In the genomic region with DNA sequence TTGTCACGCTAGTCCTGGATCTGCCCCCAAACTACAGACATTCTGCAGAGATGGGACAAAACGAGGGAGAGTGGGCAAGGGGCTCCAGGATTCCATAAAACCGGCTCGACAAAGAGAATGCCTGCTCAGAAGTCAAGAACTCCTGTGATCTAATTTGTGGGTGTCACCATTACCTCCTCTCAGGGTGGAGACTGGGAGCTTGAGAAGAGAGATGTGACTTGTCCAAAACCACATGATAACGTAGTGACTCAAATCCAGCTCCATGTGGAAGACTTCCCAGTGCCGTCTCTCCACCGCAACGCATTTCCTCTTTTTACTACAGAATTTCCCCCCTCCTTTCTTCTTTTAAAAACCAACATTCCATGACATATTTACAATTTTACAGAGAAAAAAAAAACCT, we compare ENCODE assay signal across 9 cellular contexts. TPM values are rescaled to one million over a fixed set of nuclear protein-coding genes. Genes with fewer than 3 reads are reported as not detected.
DNase-seq lines count a peak whose midpoint lies in the region; ATAC-seq and TF ChIP-seq lines count a peak whose summit lies in the region.
"Had no signal": no experiment of that assay in that cellular context is flagged by ENCODE, and none has a peak within 500 bp of the region (broad histone marks: within the 10 kb centered on the region; RNA-seq: fewer than 3 reads in every experiment).

No MANE protein-coding gene starts in this region.

- 0 out of 22 replicates have a peak overlapping the region, but pooled peaks of 1 of the 11 experiments have one; percentile 11 for H3K9ac ChIP-seq in BLaER1 treated with 17β-estradiol and CSF1 and Interleukin-3, amounts not matched to agents 10 nM and 100 nM
- no peak overlapping the region for H3K9ac ChIP-seq in IMR-90 (ENCODE audit: low read depth, low read length)

- peaks cover 56% of the 10 kb centered on the region for H3K9me1 ChIP-seq in IMR-90 (ENCODE audit: insufficient read depth, low read length)

- H2AK9ac ChIP-seq in IMR-90 (replicated peaks; ENCODE audit: low read depth, low read length, poor library complexity) = peak overlapping the region; percentile 60

- H2BK20ac ChIP-seq in IMR-90 (ENCODE audit: low read depth, low read length) = no peak overlapping the region

- peaks cover 0 to 31% (median 6%) of the 10 kb centered on the region in 11 experiments; a peak in 9 of 22 replicates for H3K36me3 ChIP-seq in BLaER1 treated with 17β-estradiol and CSF1 and Interleukin-3, amounts not matched to agents 10 nM and 100 nM
- no peaks in the 10 kb centered on the region for H3K36me3 ChIP-seq in IMR-90 (ENCODE audit: control insufficient read depth, insufficient read depth, low read length)

- peak overlapping the region; percentile 17; the same call in 1 of the 2 replicates for H2BK120ac ChIP-seq in IMR-90 (ENCODE audit: low read depth, low read length)

- peaks cover 0 to 43% (median 6%) of the 10 kb centered on the region in 11 experiments; a peak in 9 of 22 replicates for H4K20me1 ChIP-seq in BLaER1 treated with 17β-estradiol and CSF1 and Interleukin-3, amounts not matched to agents 10 nM and 100 nM
- peaks cover 53% of the 10 kb centered on the region for H4K20me1 ChIP-seq in IMR-90 (ENCODE audit: insufficient read depth, low read length)

- no peak for TF ChIP-seq RAD21 in IMR-90 (IDR thresholded peaks at IDR 0.05; ENCODE audit: low read length)

- peak overlapping the region in 1 of 2 experiments; percentile 75; a peak in 1 of 4 replicates for H4K8ac ChIP-seq in IMR-90 (ENCODE audit: low read depth in 2 of 2, low read length in 2 of 2)

- DNase-seq in IMR-90 (peak; percentile 92), astrocyte of the hippocampus (ENCODE audit: low read depth, low spot score) (peak; percentile 70), left lobe of liver (ENCODE audit: low spot score) (peak; percentile 21), NCI-H1105 treated with DMSO at 0.1 percent for 48 hours (lab: John Stamatoyannopoulos, UW) (no peak), NCI-H510A (lab: John Stamatoyannopoulos, UW) (no peak), GM10248 (ENCODE audit: extremely low spot score) (no peak)

- peak overlapping the region; percentile 61; the same call in 1 of the 2 replicates for H3K4ac ChIP-seq in IMR-90 (ENCODE audit: low read depth, low read length)

- H3K9me3 ChIP-seq in BLaER1 treated with 17β-estradiol and CSF1 and Interleukin-3, amounts not matched to agents 10 nM and 100 nM (replicated peaks in 1 of 11) = no peaks in the 10 kb centered on the region
- H3K9me3 ChIP-seq in IMR-90 (ENCODE audit: control insufficient read depth, insufficient read depth, low read length) = no peaks in the 10 kb centered on the region

- 0 out of 2 replicates have a peak overlapping the region, but pooled peaks have one; percentile 28 for H3K23ac ChIP-seq in IMR-90 (ENCODE audit: low read depth, low read length)

- peaks cover 13 to 92% (median 50%) of the 10 kb centered on the region in 10 experiments; a peak in 19 of 20 replicates for H3K4me1 ChIP-seq in BLaER1 treated with 17β-estradiol and CSF1 and Interleukin-3, amounts not matched to agents 10 nM and 100 nM
- H3K4me1 ChIP-seq in IMR-90 (ENCODE audit: control insufficient read depth, insufficient read depth, low read length) = peaks cover 30% of the 10 kb centered on the region

- CTCF ChIA-PET in IMR-90 (lab: Yijun Ruan, JAX) (interaction anchor here (0.5 to 0.7 kb wide), 2 partner anchors 144 to 184 kb away, joined by 5 read pairs; no protein-coding TSS in a partner anchor), GM10248 (lab: Yijun Ruan, JAX) (interaction anchor here (0.8 to 1.5 kb wide), 3 partner anchors 8 to 140 kb away, joined by 3 to 4 read pairs (median 3); no protein-coding TSS in a partner anchor)

- WGBS in IMR-90 (ENCODE audit: extremely low coverage in 2 of 2, insufficient read length in 1 of 2), 2 experiments = 70% methylated on average over 2 of the region's 8 CpGs; no CpG with 5 or more reads in 1 of the 2 experiments

- H2BK5ac ChIP-seq in IMR-90 (ENCODE audit: low read depth, low read length, poor library complexity, severe bottlenecking) = peak overlapping the region; percentile 10

- no peak for TF ChIP-seq POLR2A in IMR-90 (IDR thresholded peaks at IDR 0.05; ENCODE audit: low read depth, low read length)

- no peak overlapping the region; the same call in 1 of the 2 replicates for H2AK5ac ChIP-seq in IMR-90 (ENCODE audit: low read depth, low read length)

- H3K79me1 ChIP-seq in IMR-90 (ENCODE audit: low read depth in 1 of 2, low read length in 2 of 2) = peaks cover 61 to 81% of the 10 kb centered on the region in 2 experiments

- TF ChIP-seq CTCF in IMR-90 (conservative IDR thresholded peaks at IDR 0.05; ENCODE audit: low read depth, low read length) (no peak), GM10248 (IDR thresholded peaks at IDR 0.05; ENCODE audit: control extremely low read depth, extremely low read depth, low read depth, missing control alignments) (no peak)

- no peak overlapping the region for H4K91ac ChIP-seq in IMR-90 (ENCODE audit: insufficient read depth, low read depth, low read length)

- no TSS peak for BruUV-seq in IMR-90 (replicated peaks; lab: Mats Ljungman, UMichigan)

- peak overlapping the region in 6 of 11 experiments; percentile 27 to 92 (median 75); a peak in 11 of 22 replicates for H3K4me2 ChIP-seq in BLaER1 treated with 17β-estradiol and CSF1 and Interleukin-3, amounts not matched to agents 10 nM and 100 nM
- H3K4me2 ChIP-seq in IMR-90 (ENCODE audit: low read depth, low read length) = no peak overlapping the region; the same call in 1 of the 2 replicates

- no peak overlapping the region for H3K56ac ChIP-seq in IMR-90 (ENCODE audit: extremely low read depth, insufficient read depth, low read length)

- no peak overlapping the region for H4K5ac ChIP-seq in IMR-90 (ENCODE audit: low read depth, low read length)

- peak; percentile 46 for ATAC-seq in IMR-90 (ENCODE audit: low read depth)
- no peak for ATAC-seq in left lobe of liver
- no peak for ATAC-seq in GM21737 (IDR thresholded peaks at IDR 0.05; ENCODE audit: unreplicated experiment)
- ATAC-seq: Panc1 had no signal

- H3K27ac ChIP-seq in BLaER1 treated with 17β-estradiol and CSF1 and Interleukin-3, amounts not matched to agents 10 nM and 100 nM = peak overlapping the region in 4 of 11 experiments; percentile 27 to 42 (median 36); a peak in 6 of 22 replicates
- 0 out of 2 replicates have a peak overlapping the region, but pooled peaks have one; percentile 7 for H3K27ac ChIP-seq in IMR-90 (ENCODE audit: insufficient read depth, low read length)

- H3K18ac ChIP-seq in IMR-90 (ENCODE audit: low read depth, low read length) = no peak overlapping the region

- intact Hi-C loops in IMR-90 (cut with micrococcal nuclease) = no loop called here

- H3K27me3 ChIP-seq in BLaER1 treated with 17β-estradiol and CSF1 and Interleukin-3, amounts not matched to agents 10 nM and 100 nM = no peaks in the 10 kb centered on the region
- H3K27me3 ChIP-seq in IMR-90 (ENCODE audit: control insufficient read depth, insufficient read depth, low read length) = no peaks in the 10 kb centered on the region

- peak overlapping the region; percentile 78; the same call in 1 of the 2 replicates for H3K14ac ChIP-seq in IMR-90 (replicated peaks; ENCODE audit: low read depth, low read length)

- peak overlapping the region; percentile 54 for H2AFZ ChIP-seq in IMR-90 (replicated peaks; ENCODE audit: low read length, poor library complexity)

- H3K4me3 ChIP-seq in BLaER1 treated with 17β-estradiol and CSF1 and Interleukin-3, amounts not matched to agents 10 nM and 100 nM = no peak overlapping the region
- H3K4me3 ChIP-seq in IMR-90 (ENCODE audit: insufficient read depth, low read depth, low read length) = no peak overlapping the region

- dilution Hi-C loops in IMR-90 (cut with HindIII; ENCODE audit: low sequenced_read_pairs, unreplicated experiment) = no loop called here

- in situ Hi-C loops in IMR-90 (cut with MboI; ENCODE audit: low sequenced_read_pairs) = no loop called here

- POLR2A ChIA-PET in IMR-90 (lab: Charles Lee; ENCODE audit: unreplicated experiment) (interaction anchor here (0.7 kb wide), 1 partner anchor 37 kb away, joined by 6 read pairs; no protein-coding TSS in a partner anchor), GM10248 (lab: Yijun Ruan, JAX) (no interaction called here)

- peak overlapping the region; percentile 73; the same call in 1 of the 3 replicates for H2BK15ac ChIP-seq in IMR-90 (ENCODE audit: low read depth, low read length)

TF ChIP-seq in IMR-90, 13 proteins besides CTCF, POLR2A, EP300 and RAD21:
- TF ChIP-seq BHLHE40 (IDR thresholded peaks at IDR 0.05; ENCODE audit: low read depth, low read length) (no peak), CHD1 (IDR thresholded peaks at IDR 0.05; ENCODE audit: low read depth, low read length) (no peak), SMC3 (IDR thresholded peaks at IDR 0.05; ENCODE audit: low read depth, low read length) (no peak), MAZ (IDR thresholded peaks at IDR 0.05; ENCODE audit: borderline replicate concordance, low read depth, low read length) (no peak), MXI1 (IDR thresholded peaks at IDR 0.05; ENCODE audit: borderline replicate concordance, low read depth, low read length) (peak; percentile 46; the same call in 1 of the 2 replicates), FOS (IDR thresholded peaks at IDR 0.05; ENCODE audit: low read depth, low read length) (no peak), RCOR1 (IDR thresholded peaks at IDR 0.05; ENCODE audit: insufficient replicate concordance, low read length) (no peak)
- TF ChIP-seq, protein P1, sequence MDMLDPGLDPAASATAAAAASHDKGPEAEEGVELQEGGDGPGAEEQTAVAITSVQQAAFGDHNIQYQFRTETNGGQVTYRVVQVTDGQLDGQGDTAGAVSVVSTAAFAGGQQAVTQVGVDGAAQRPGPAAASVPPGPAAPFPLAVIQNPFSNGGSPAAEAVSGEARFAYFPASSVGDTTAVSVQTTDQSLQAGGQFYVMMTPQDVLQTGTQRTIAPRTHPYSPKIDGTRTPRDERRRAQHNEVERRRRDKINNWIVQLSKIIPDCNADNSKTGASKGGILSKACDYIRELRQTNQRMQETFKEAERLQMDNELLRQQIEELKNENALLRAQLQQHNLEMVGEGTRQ (IDR thresholded peaks at IDR 0.05; ENCODE audit: low read depth, low read length) = no peak
TF ChIP-seq in IMR-90: peak in this region for 1.

RNA-seq across cellular contexts. Expression of a gene that starts 44.3 kb away (rescaled TPM):
- total RNA-seq in IMR-90 (2012; rRNA removed) (6.3 and 6.7 TPM in 2 replicates), left lobe of liver (0.58 TPM)
- polyA plus RNA-seq in IMR-90 (2012; rRNA removed) = 9.9 and 11.1 TPM in 2 replicates
- 3.8 and 6.1 TPM in 2 replicates for polyA plus RNA-seq in IMR-90 (2012; cell fraction: cytosol; rRNA removed)
- 26.9 and 30.3 TPM in 2 replicates for polyA plus RNA-seq in IMR-90 (2012; cell fraction: nucleus; rRNA removed; ENCODE audit: low replicate concordance)

Comparison
In these comparisons a context has a peak if more than half of its experiments do, and no peak if none do; other contexts are left out.
1. DNase-seq: peak in IMR-90 (single experiment), astrocyte of the hippocampus (single experiment) and left lobe of liver (single experiment); none in NCI-H1105 treated with DMSO at 0.1 percent for 48 hours (single experiment), NCI-H510A (single experiment) and GM10248 (single experiment).